In genomic region chr3:52190294-52190841, GRCh38 we compare ENCODE assay signal across 2 cellular contexts.
A peak's percentile ranks its signal among the peaks of the same experiment; 100 is the strongest.
TF ChIP-seq lines count a peak whose summit lies in the region.

No MANE protein-coding gene starts in this region.

TF ChIP-seq in liver, 16 proteins besides CTCF, POLR2A, EP300 and RAD21:
- peak; percentile 77 for TF ChIP-seq NR2F2 (IDR thresholded peaks at IDR 0.05)
- TF ChIP-seq ATF3 (IDR thresholded peaks at IDR 0.05), result no peak
- no peak for TF ChIP-seq SP1 (IDR thresholded peaks at IDR 0.05)

TF ChIP-seq in HepG2, 621 proteins besides CTCF, POLR2A, EP300 and RAD21:
- no peak for TF ChIP-seq NR2F2 (IDR thresholded peaks at IDR 0.05; ENCODE audit: borderline replicate concordance, low read depth)
- TF ChIP-seq ZNF567 (CRISPR knock-in tag; IDR thresholded peaks at IDR 0.05; ENCODE audit: borderline replicate concordance), result no peak
- TF ChIP-seq ZNF839 (CRISPR knock-in tag; IDR thresholded peaks at IDR 0.05; ENCODE audit: borderline replicate concordance), result no peak
- no peak for TF ChIP-seq ZNF44 (CRISPR knock-in tag; IDR thresholded peaks at IDR 0.05)
- no peak for TF ChIP-seq SALL1 (CRISPR knock-in tag; IDR thresholded peaks at IDR 0.05)
- TF ChIP-seq ZNF337 (CRISPR knock-in tag; IDR thresholded peaks at IDR 0.05; ENCODE audit: borderline replicate concordance, low read depth), result no peak
- no peak for TF ChIP-seq PITX1 (CRISPR knock-in tag; IDR thresholded peaks at IDR 0.05)
- TF ChIP-seq, protein P1, sequence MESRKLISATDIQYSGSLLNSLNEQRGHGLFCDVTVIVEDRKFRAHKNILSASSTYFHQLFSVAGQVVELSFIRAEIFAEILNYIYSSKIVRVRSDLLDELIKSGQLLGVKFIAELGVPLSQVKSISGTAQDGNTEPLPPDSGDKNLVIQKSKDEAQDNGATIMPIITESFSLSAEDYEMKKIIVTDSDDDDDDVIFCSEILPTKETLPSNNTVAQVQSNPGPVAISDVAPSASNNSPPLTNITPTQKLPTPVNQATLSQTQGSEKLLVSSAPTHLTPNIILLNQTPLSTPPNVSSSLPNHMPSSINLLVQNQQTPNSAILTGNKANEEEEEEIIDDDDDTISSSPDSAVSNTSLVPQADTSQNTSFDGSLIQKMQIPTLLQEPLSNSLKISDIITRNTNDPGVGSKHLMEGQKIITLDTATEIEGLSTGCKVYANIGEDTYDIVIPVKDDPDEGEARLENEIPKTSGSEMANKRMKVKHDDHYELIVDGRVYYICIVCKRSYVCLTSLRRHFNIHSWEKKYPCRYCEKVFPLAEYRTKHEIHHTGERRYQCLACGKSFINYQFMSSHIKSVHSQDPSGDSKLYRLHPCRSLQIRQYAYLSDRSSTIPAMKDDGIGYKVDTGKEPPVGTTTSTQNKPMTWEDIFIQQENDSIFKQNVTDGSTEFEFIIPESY (CRISPR knock-in tag; IDR thresholded peaks at IDR 0.05), result no peak
- no peak for TF ChIP-seq ZNF644 (CRISPR knock-in tag; IDR thresholded peaks at IDR 0.05; ENCODE audit: low read depth)
- no peak for TF ChIP-seq ZMYM2 (CRISPR knock-in tag; IDR thresholded peaks at IDR 0.05)
- no peak for TF ChIP-seq ZNF75D (CRISPR knock-in tag; IDR thresholded peaks at IDR 0.05; ENCODE audit: borderline replicate concordance)
- TF ChIP-seq RARG (CRISPR knock-in tag; IDR thresholded peaks at IDR 0.05; ENCODE audit: low read depth), result no peak
- no peak for TF ChIP-seq NPAS2 (CRISPR knock-in tag; IDR thresholded peaks at IDR 0.05; ENCODE audit: borderline replicate concordance)
- TF ChIP-seq RXRB (CRISPR knock-in tag; IDR thresholded peaks at IDR 0.05; ENCODE audit: borderline replicate concordance), result no peak
- TF ChIP-seq YEATS2 (CRISPR knock-in tag; IDR thresholded peaks at IDR 0.05; ENCODE audit: borderline replicate concordance), result no peak
- TF ChIP-seq NFIC (IDR thresholded peaks at IDR 0.05; ENCODE audit: low read length), result no peak
- TF ChIP-seq, protein P2, sequence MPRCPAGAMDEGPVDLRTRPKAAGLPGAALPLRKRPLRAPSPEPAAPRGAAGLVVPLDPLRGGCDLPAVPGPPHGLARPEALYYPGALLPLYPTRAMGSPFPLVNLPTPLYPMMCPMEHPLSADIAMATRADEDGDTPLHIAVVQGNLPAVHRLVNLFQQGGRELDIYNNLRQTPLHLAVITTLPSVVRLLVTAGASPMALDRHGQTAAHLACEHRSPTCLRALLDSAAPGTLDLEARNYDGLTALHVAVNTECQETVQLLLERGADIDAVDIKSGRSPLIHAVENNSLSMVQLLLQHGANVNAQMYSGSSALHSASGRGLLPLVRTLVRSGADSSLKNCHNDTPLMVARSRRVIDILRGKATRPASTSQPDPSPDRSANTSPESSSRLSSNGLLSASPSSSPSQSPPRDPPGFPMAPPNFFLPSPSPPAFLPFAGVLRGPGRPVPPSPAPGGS (CRISPR knock-in tag; IDR thresholded peaks at IDR 0.05), result no peak
- no peak for TF ChIP-seq ELK4 (CRISPR knock-in tag; IDR thresholded peaks at IDR 0.05; ENCODE audit: borderline replicate concordance)
- TF ChIP-seq ZNF597 (CRISPR knock-in tag; IDR thresholded peaks at IDR 0.05), result no peak
- no peak for TF ChIP-seq ZNF34 (CRISPR knock-in tag; IDR thresholded peaks at IDR 0.05; ENCODE audit: borderline replicate concordance)
